8 cellular contexts compared by ENCODE assay signal in the genomic region with DNA sequence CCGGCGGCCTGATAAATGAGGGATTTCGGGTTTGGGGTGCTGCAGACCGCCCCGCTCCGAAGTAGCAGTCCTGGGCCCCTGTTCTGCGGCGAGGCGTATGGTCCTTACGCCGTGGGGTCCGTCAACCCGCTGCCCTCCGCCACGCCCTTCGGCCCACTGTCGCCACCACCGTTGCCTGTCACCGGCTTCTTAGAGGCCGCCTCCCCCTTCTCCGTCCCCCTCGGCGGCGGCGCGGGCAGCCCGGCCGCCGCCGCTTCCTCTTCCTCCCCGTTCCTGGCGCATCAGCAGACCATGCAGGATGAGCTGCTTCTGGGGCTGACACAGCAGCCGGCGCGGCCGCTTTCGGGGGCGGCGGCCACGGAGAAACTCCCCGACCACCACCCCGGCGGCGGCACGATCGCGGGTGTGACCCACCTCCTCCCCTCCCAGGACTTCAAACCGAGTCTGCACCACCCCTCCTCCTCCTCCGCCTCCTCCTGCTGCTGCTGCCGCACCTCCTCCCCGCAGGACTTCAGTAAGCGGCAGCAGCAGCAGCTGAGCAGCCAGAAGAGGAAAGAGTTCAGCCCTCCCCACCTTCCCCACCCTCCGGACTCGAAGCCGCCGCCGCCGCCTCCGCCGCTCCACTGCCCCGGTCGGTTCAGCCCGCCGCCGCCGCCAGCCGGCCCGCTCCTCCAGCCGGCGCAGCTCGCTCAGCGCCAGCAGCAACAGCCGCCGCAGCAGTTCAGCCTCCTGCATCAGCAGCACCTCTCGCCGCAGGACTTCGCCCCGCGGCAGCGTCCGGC. TPM values are rescaled to one million over a fixed set of nuclear protein-coding genes. Genes with fewer than 3 reads are reported as not detected.
DNase-seq lines count a peak whose midpoint lies in the region; ATAC-seq, FAIRE-seq and TF ChIP-seq lines count a peak whose summit lies in the region.

No MANE protein-coding gene starts in this region.

- WGBS in HepG2 (ENCODE audit: low lambda C conversion rate), result 2% methylated on average over 32 of the region's 81 CpGs

- no peak; the same call in 1 of the 2 replicates for TF ChIP-seq RAD21 in HepG2 (CRISPR knock-in tag; IDR thresholded peaks at IDR 0.05)

- H3K4me1 ChIP-seq in HepG2 (ENCODE audit: insufficient read depth, low read length), result peaks cover 13% of the 10 kb centered on the region

- peaks cover 25% of the 10 kb centered on the region for H3K79me2 ChIP-seq in HepG2 (ENCODE audit: insufficient read depth, low read length)

- BruUV-seq in HepG2 (replicated peaks; lab: Mats Ljungman, UMichigan), result no TSS peak

- no peaks in the 10 kb centered on the region for H4K20me1 ChIP-seq in HepG2 (ENCODE audit: insufficient read depth, low read length)

- POLR2A ChIA-PET in HepG2 (lab: Yijun Ruan, JAX), result no interaction called here

- CTCF ChIA-PET in HepG2 (lab: Yijun Ruan, JAX; ENCODE audit: low intra/inter-chr PET ratio, low total read pairs), result no interaction called here

- no peak for FAIRE-seq in HepG2 (lab: Jason Lieb, UNC)

- peak overlapping the region; percentile 84 for H3K4me2 ChIP-seq in HepG2 (ENCODE audit: low read depth, low read length)

- in situ Hi-C loops in HepG2 (cut with HindIII; ENCODE audit: extremely low pct_ligation_motif_present, low pct_unique_long_range_greater_than_20kb), result loop anchor here (10.0 to 25.0 kb wide), 3 partner anchors 142 to 1366 kb away; partner anchors contain the start of genes BOD1L1 and FBXL5

- no peaks in the 10 kb centered on the region for H3K9me3 ChIP-seq in HepG2 (ENCODE audit: low read length)

- DNase-seq in SHP77 (lab: John Stamatoyannopoulos, UW) (peak; percentile 2 to 18), SHP77 treated with DMSO at 0.1 percent for 48 hours (lab: John Stamatoyannopoulos, UW) (no peak), NCI-H526 treated with DMSO at 0.1 percent for 48 hours (lab: John Stamatoyannopoulos, UW) (peak; percentile 19), cortex of kidney (lab: John Stamatoyannopoulos, UW) (peak; percentile 28), HepG2 (ENCODE audit: low spot score) (peak; percentile 29)
- peak; percentile 83 for DNase-seq in activated CD4-positive, alpha-beta T cell treated with anti-CD3 and anti-CD28 coated beads, Interleukin-2, amount 50 U/mL, for 1 hour
- peak; percentile 68 for DNase-seq in stimulated activated CD4-positive, alpha-beta T cell treated with anti-CD3 and anti-CD28 coated beads, Interleukin-4, amount 100 ng/mL, for 1 hour

- peak overlapping the region; percentile 81 to 97 (median 97) for H3K4me3 ChIP-seq in HepG2 (replicated peaks in 1 of 3; ENCODE audit: insufficient read depth in 1 of 3, low read depth in 2 of 3, low read length in 3 of 3)

- H2AFZ ChIP-seq in HepG2 (ENCODE audit: low read length), result no peak overlapping the region

- no peaks in the 10 kb centered on the region for H3K36me3 ChIP-seq in HepG2 (replicated peaks in 1 of 2; ENCODE audit: control insufficient read depth in 1 of 2, insufficient read depth in 2 of 2, low read length in 2 of 2)

- intact Hi-C loops in HepG2 (cut with micrococcal nuclease; ENCODE audit: unreplicated experiment), result loop anchor here (5.0 to 10.0 kb wide), 6 partner anchors 131 to 1378 kb away; partner anchors contain the start of genes BOD1L1, FAM200B and FBXL5

- no peak for TF ChIP-seq CTCF in HepG2 (CRISPR knock-in tag; IDR thresholded peaks at IDR 0.05)

- H3K9ac ChIP-seq in HepG2 (ENCODE audit: insufficient read depth, low read depth, low read length), result peak overlapping the region; percentile 92

- ATAC-seq in HG03060 (IDR thresholded peaks at IDR 0.05; ENCODE audit: low read depth, unreplicated experiment) (peak; percentile 9), HepG2 (peak; percentile 45)

- TF ChIP-seq POLR2A in HepG2 (IDR thresholded peaks at IDR 0.05; ENCODE audit: insufficient read depth in 1 of 2, low read depth in 2 of 2, low read length in 2 of 2), result no peak

- 0 out of 4 replicates have a peak, but pooled peaks of 1 of the 2 experiments have one; percentile 0 for TF ChIP-seq EP300 in HepG2 (IDR thresholded peaks at IDR 0.05; ENCODE audit: low read depth in 2 of 2, low read length in 2 of 2)
- no peak for TF ChIP-seq EP300 in HepG2 (CRISPR knock-in tag; IDR thresholded peaks at IDR 0.05; ENCODE audit: borderline replicate concordance)

- H3K27ac ChIP-seq in HepG2 (ENCODE audit: extremely low read length, insufficient read depth, low read length), result peak overlapping the region; percentile 97

- no peaks in the 10 kb centered on the region; a peak in 2 of 5 replicates for H3K27me3 ChIP-seq in HepG2 (ENCODE audit: control insufficient read depth in 1 of 2, insufficient read depth in 2 of 2, low read length in 2 of 2)

TF ChIP-seq in HepG2, 621 proteins besides CTCF, POLR2A, EP300 and RAD21 (continues in another document):
- TF ChIP-seq, protein P1, sequence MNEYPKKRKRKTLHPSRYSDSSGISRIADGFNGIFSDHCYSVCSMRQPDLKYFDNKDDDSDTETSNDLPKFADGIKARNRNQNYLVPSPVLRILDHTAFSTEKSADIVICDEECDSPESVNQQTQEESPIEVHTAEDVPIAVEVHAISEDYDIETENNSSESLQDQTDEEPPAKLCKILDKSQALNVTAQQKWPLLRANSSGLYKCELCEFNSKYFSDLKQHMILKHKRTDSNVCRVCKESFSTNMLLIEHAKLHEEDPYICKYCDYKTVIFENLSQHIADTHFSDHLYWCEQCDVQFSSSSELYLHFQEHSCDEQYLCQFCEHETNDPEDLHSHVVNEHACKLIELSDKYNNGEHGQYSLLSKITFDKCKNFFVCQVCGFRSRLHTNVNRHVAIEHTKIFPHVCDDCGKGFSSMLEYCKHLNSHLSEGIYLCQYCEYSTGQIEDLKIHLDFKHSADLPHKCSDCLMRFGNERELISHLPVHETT (CRISPR knock-in tag; conservative IDR thresholded peaks at IDR 0.05), result peak; percentile 59; the same call in 1 of the 2 replicates
- TF ChIP-seq ZNF292 (CRISPR knock-in tag; IDR thresholded peaks at IDR 0.05; ENCODE audit: borderline replicate concordance, low read depth) (0 out of 2 replicates have a peak, but pooled peaks have one; percentile 42), KLF15 (CRISPR knock-in tag; IDR thresholded peaks at IDR 0.05; ENCODE audit: borderline replicate concordance) (peak; percentile 70; the same call in 1 of the 2 replicates), SRSF1 (optimal IDR thresholded peaks at IDR 0.05; ENCODE audit: low read depth, low read length) (no peak), ZNF33B (CRISPR knock-in tag; IDR thresholded peaks at IDR 0.05) (no peak), MAZ (IDR thresholded peaks at IDR 0.05; ENCODE audit: borderline replicate concordance, low read depth, low read length) (no peak), MAZ (CRISPR knock-in tag; IDR thresholded peaks at IDR 0.05; ENCODE audit: low read depth) (no peak), ATM (IDR thresholded peaks at IDR 0.05; ENCODE audit: borderline replicate concordance) (no peak), NFRKB (IDR thresholded peaks at IDR 0.05) (no peak), DMAP1 (CRISPR knock-in tag; IDR thresholded peaks at IDR 0.05) (no peak), REXO4 (CRISPR knock-in tag; IDR thresholded peaks at IDR 0.05; ENCODE audit: borderline replicate concordance) (no peak), FLYWCH1 (CRISPR knock-in tag; IDR thresholded peaks at IDR 0.05) (no peak)
- TF ChIP-seq, protein P2, sequence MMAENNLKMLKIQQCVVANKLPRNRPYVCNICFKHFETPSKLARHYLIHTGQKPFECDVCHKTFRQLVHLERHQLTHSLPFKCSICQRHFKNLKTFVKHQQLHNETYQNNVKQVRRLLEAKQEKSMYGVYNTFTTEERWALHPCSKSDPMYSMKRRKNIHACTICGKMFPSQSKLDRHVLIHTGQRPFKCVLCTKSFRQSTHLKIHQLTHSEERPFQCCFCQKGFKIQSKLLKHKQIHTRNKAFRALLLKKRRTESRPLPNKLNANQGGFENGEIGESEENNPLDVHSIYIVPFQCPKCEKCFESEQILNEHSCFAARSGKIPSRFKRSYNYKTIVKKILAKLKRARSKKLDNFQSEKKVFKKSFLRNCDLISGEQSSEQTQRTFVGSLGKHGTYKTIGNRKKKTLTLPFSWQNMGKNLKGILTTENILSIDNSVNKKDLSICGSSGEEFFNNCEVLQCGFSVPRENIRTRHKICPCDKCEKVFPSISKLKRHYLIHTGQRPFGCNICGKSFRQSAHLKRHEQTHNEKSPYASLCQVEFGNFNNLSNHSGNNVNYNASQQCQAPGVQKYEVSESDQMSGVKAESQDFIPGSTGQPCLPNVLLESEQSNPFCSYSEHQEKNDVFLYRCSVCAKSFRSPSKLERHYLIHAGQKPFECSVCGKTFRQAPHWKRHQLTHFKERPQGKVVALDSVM (CRISPR knock-in tag; IDR thresholded peaks at IDR 0.05), result no peak

RNA-seq across cellular contexts. Expression of gene CPEB2, which starts 0.6 kb away (rescaled TPM):
- 2.5 and 3.7 TPM in 2 replicates for total RNA-seq in HepG2 (2016; rRNA removed; fragmentation: Illumina TruSeq; extraction: Trizol)
- 0.71 and 0.79 TPM in 2 replicates for total RNA-seq in HepG2 (2016; cell fraction: cytosol; rRNA removed; fragmentation: Illumina TruSeq; extraction: Trizol; ENCODE audit: low read depth)
- total RNA-seq in HepG2 (2016; cell fraction: insoluble cytoplasmic fraction; rRNA removed; fragmentation: Illumina TruSeq; extraction: Trizol), result 1.9 and 3.2 TPM in 2 replicates
- total RNA-seq in HepG2 (2016; cell fraction: membrane; rRNA removed; fragmentation: Illumina TruSeq; extraction: Trizol), result 1.7 and 3.0 TPM in 2 replicates
- 6.3 and 8.0 TPM in 2 replicates for total RNA-seq in HepG2 (2016; cell fraction: nucleus; rRNA removed; fragmentation: Illumina TruSeq; extraction: Trizol)
- polyA plus RNA-seq in HepG2 (2011; rRNA removed), result 1.7 and 2.0 TPM in 2 replicates
- polyA plus RNA-seq in HepG2 (2011; cell fraction: cytosol; rRNA removed), result 0.62 and 1.2 TPM in 2 replicates
- 2.9 and 3.1 TPM in 2 replicates for polyA plus RNA-seq in HepG2 (2011; cell fraction: nucleus; rRNA removed)
- polyA plus RNA-seq in HepG2 (2012), result 2.4 and 3.2 TPM in 2 replicates
- polyA plus RNA-seq in HepG2 (2016; cell fraction: cytosol; fragmentation: Illumina TruSeq; extraction: Trizol; ENCODE audit: low read depth), result 0.11 and 0.24 TPM in 2 replicates
- 3.4 and 3.9 TPM in 2 replicates for polyA plus RNA-seq in HepG2 (2016; cell fraction: insoluble cytoplasmic fraction; fragmentation: Illumina TruSeq; extraction: Trizol; ENCODE audit: low read depth)
- polyA plus RNA-seq in HepG2 (2016; cell fraction: membrane; fragmentation: Illumina TruSeq; extraction: Trizol; ENCODE audit: low read depth), result 0.50 and 0.65 TPM in 2 replicates
- 5.9 and 6.9 TPM in 2 replicates for polyA plus RNA-seq in HepG2 (2016; cell fraction: nucleus; fragmentation: Illumina TruSeq; extraction: Trizol; ENCODE audit: insufficient read depth, low read depth)
- polyA minus RNA-seq in HepG2 (2011; rRNA and poly(A)+ RNA removed; ENCODE audit: low replicate concordance), result 1.7 and 3.5 TPM in 2 replicates
- 2.7 and 6.6 TPM in 2 replicates for polyA minus RNA-seq in HepG2 (2011; cell fraction: cytosol; rRNA and poly(A)+ RNA removed)
- polyA minus RNA-seq in HepG2 (2011; cell fraction: nucleus; rRNA and poly(A)+ RNA removed), result 9.8 and 12.8 TPM in 2 replicates
